13 cellular contexts compared by ENCODE assay signal in genomic region chr22:37547249-37547741, GRCh38. TPM values are rescaled to one million over a fixed set of nuclear protein-coding genes. Genes with fewer than 3 reads are reported as not detected.
A peak's percentile ranks its signal among the peaks of the same experiment; 100 is the strongest.
DNase-seq lines count a peak whose midpoint lies in the region; ATAC-seq and TF ChIP-seq lines count a peak whose summit lies in the region.
"Had no signal": no experiment of that assay in that cellular context is flagged by ENCODE, and none has a peak within 500 bp of the region (broad histone marks: within the 10 kb centered on the region; RNA-seq: fewer than 3 reads in every experiment).

No MANE protein-coding gene starts in this region.

- no peak overlapping the region for H2AFZ ChIP-seq in mammary epithelial cell (ENCODE audit: low read depth, low read length)
- H2AFZ ChIP-seq in trophoblast cell (ENCODE audit: insufficient read depth, low read length, poor library complexity): peak overlapping the region; percentile 61

- peak overlapping the region; percentile 78 for H3K14ac ChIP-seq in trophoblast cell (ENCODE audit: low read length)

- no peak overlapping the region for H3K23ac ChIP-seq in trophoblast cell (ENCODE audit: low read length)

- TF ChIP-seq CTCF in MCF 10A (IDR thresholded peaks at IDR 0.05; ENCODE audit: unreplicated experiment) (no peak), mammary epithelial cell (conservative IDR thresholded peaks at IDR 0.05 in 1 of 2, IDR thresholded peaks at IDR 0.05 in 1 of 2; ENCODE audit: extremely low read depth in 1 of 2, insufficient read depth in 1 of 2, low read depth in 1 of 2, low read length in 2 of 2) (no peak), left ventricle myocardium inferior (IDR thresholded peaks at IDR 0.05; ENCODE audit: borderline replicate concordance) (no peak), vagina (IDR thresholded peaks at IDR 0.05) (no peak)

- peak overlapping the region; percentile 45 for H4K12ac ChIP-seq in trophoblast cell (ENCODE audit: low read depth, low read length)

- peak overlapping the region; percentile 73 for H3K4ac ChIP-seq in trophoblast cell (ENCODE audit: low read depth, low read length)

- peaks cover 38% of the 10 kb centered on the region for H3K4me1 ChIP-seq in mammary epithelial cell (ENCODE audit: insufficient read depth, low read length)
- H3K4me1 ChIP-seq in left ventricle myocardium inferior: peaks cover 76% of the 10 kb centered on the region
- peaks cover 42 to 46% of the 10 kb centered on the region in 2 experiments for H3K4me1 ChIP-seq in trophoblast cell (ENCODE audit: control insufficient read depth in 1 of 2, insufficient read depth in 2 of 2, low read length in 2 of 2)
- H3K4me1 ChIP-seq in vagina: peaks cover 85% of the 10 kb centered on the region

- peaks cover 6% of the 10 kb centered on the region for H3K36me3 Mint-ChIP-seq in MCF 10A (ENCODE audit: insufficient read depth, unreplicated experiment)

- POLR2A ChIA-PET in MCF 10A (lab: Yijun Ruan, JAX): interaction anchor here (0.5 to 10.8 kb wide), 4 partner anchors 16 to 183 kb away, joined by 3 to 194 read pairs (median 6); partner anchors contain the start of genes CDC42EP1 and GGA1

- H4K20me1 ChIP-seq in mammary epithelial cell (ENCODE audit: insufficient read depth, low read length): no peaks in the 10 kb centered on the region

- CTCF ChIA-PET in MCF 10A (lab: Yijun Ruan, JAX): interaction anchor here (2.5 to 16.7 kb wide), 2 partner anchors 16 to 45 kb away, joined by 12 to 667 read pairs; partner anchors contain the start of gene CDC42EP1
- CTCF ChIA-PET in mammary epithelial cell (lab: Charles Lee; ENCODE audit: low non-redundant PET): no interaction called here

- H2AK5ac ChIP-seq in trophoblast cell (ENCODE audit: low read length): peak overlapping the region; percentile 89

- peak overlapping the region; percentile 91 for H3K18ac ChIP-seq in trophoblast cell (ENCODE audit: low read length)

- H4K8ac ChIP-seq in trophoblast cell (ENCODE audit: low read depth, low read length): peak overlapping the region; percentile 61

- H3K4me3 ChIP-seq in mammary epithelial cell (replicated peaks in 1 of 3; ENCODE audit: insufficient read depth in 1 of 3, low read depth in 2 of 3, low read length in 3 of 3) (no peak overlapping the region), left ventricle myocardium inferior (no peak overlapping the region), trophoblast cell (ENCODE audit: low read depth, low read length) (no peak overlapping the region), vagina (no peak overlapping the region)

- no peak overlapping the region for H3K4me3 Mint-ChIP-seq in MCF 10A (ENCODE audit: unreplicated experiment)
- H3K4me3 Mint-ChIP-seq: activated B cell treated with CpG ODN at 0.5 μM for 24 hours had no signal

- peaks cover 50% of the 10 kb centered on the region for H3K79me1 ChIP-seq in trophoblast cell (ENCODE audit: low read length)

- H3K4me2 ChIP-seq in mammary epithelial cell (ENCODE audit: insufficient read depth, low read depth, low read length): no peak overlapping the region
- H3K4me2 ChIP-seq in trophoblast cell (ENCODE audit: low read length): no peak overlapping the region

- H3K27ac ChIP-seq in mammary epithelial cell (ENCODE audit: insufficient read depth, low read depth, low read length) (no peak overlapping the region), left ventricle myocardium inferior (replicated peaks) (peak overlapping the region; percentile 94), trophoblast cell (ENCODE audit: low read depth, low read length) (peak overlapping the region; percentile 98), vagina (peak overlapping the region; percentile 98)

- DNase-seq in MCF 10A (ENCODE audit: unreplicated experiment) (no peak), mammary epithelial cell (no peak), left ventricle myocardium inferior (no peak), trophoblast cell (peak; percentile 16 to 43), vagina (ENCODE audit: extremely low spot score in 2 of 2) (no peak), DMS153 treated with DMSO at 0.1 percent for 48 hours (lab: John Stamatoyannopoulos, UW; ENCODE audit: unreplicated experiment) (no peak)
- no peak for DNase-seq in stimulated activated CD4-positive, alpha-beta T cell treated with anti-CD3 and anti-CD28 coated beads, Interleukin-4, amount 100 ng/mL, for 24 hours
- DNase-seq: activated B cell treated with CpG ODN at 0.5 μM for 24 hours, GDM1, NCI-H1930 had no signal

- no peaks in the 10 kb centered on the region for H3K27me3 Mint-ChIP-seq in MCF 10A (ENCODE audit: insufficient read depth, unreplicated experiment)

- H3K27me3 ChIP-seq in mammary epithelial cell (ENCODE audit: insufficient read depth, low read length): no peaks in the 10 kb centered on the region
- peaks cover 5% of the 10 kb centered on the region for H3K27me3 ChIP-seq in left ventricle myocardium inferior (ENCODE audit: low read depth)
- no peaks in the 10 kb centered on the region for H3K27me3 ChIP-seq in trophoblast cell (ENCODE audit: insufficient read depth, low read length)
- no peaks in the 10 kb centered on the region for H3K27me3 ChIP-seq in vagina

- peak overlapping the region; percentile 98 for H2BK12ac ChIP-seq in trophoblast cell (ENCODE audit: low read length)

- peaks cover 14% of the 10 kb centered on the region for H3K4me1 Mint-ChIP-seq in MCF 10A (ENCODE audit: insufficient read depth, unreplicated experiment)

- H3K9ac ChIP-seq in mammary epithelial cell (ENCODE audit: insufficient read depth, low read length) (no peak overlapping the region), trophoblast cell (ENCODE audit: low read length) (no peak overlapping the region)

- ATAC-seq in HG03159 (IDR thresholded peaks at IDR 0.05; ENCODE audit: unreplicated experiment): no peak

- TF ChIP-seq POLR2A in vagina (IDR thresholded peaks at IDR 0.05): no peak

- intact Hi-C loops in MCF 10A (cut with micrococcal nuclease) (no loop called here), mammary epithelial cell (cut with micrococcal nuclease) (no loop called here), left ventricle myocardium inferior (cut with micrococcal nuclease) (no loop called here), vagina (cut with DNase I) (loop anchor here (5.0 kb wide), 1 partner anchor 60 kb away; the partner anchor contains the start of gene GGA1)

- in situ Hi-C loops in mammary epithelial cell (cut with MboI; ENCODE audit: low sequenced_read_pairs in 2 of 2): no loop called here

- no peaks in the 10 kb centered on the region for H3K79me2 ChIP-seq in mammary epithelial cell (ENCODE audit: insufficient read depth, low read length)
- peaks cover 11% of the 10 kb centered on the region for H3K79me2 ChIP-seq in trophoblast cell (ENCODE audit: control insufficient read depth, insufficient read depth, low read length, poor library complexity)

- no peaks in the 10 kb centered on the region for H3K9me3 ChIP-seq in mammary epithelial cell (replicated peaks; ENCODE audit: insufficient read depth, low read length)
- no peaks in the 10 kb centered on the region for H3K9me3 ChIP-seq in left ventricle myocardium inferior (replicated peaks)
- no peaks in the 10 kb centered on the region for H3K9me3 ChIP-seq in trophoblast cell (ENCODE audit: insufficient read depth, low read depth, low read length)
- H3K9me3 ChIP-seq in vagina: no peaks in the 10 kb centered on the region

- H3K36me3 ChIP-seq in mammary epithelial cell (ENCODE audit: insufficient read depth, low read length) (no peaks in the 10 kb centered on the region), left ventricle myocardium inferior (no peaks in the 10 kb centered on the region), trophoblast cell (ENCODE audit: control insufficient read depth in 1 of 2, insufficient read depth in 2 of 2, low read length in 2 of 2) (no peaks in the 10 kb centered on the region), vagina (no peaks in the 10 kb centered on the region)

- dilution Hi-C loops in mammary epithelial cell (cut with HindIII; ENCODE audit: low sequenced_read_pairs): no loop called here

- BruUV-seq in MCF 10A (replicated peaks; lab: Mats Ljungman, UMichigan) (no TSS peak), mammary epithelial cell (replicated peaks; lab: Mats Ljungman, UMichigan) (no TSS peak)

- H4K91ac ChIP-seq in trophoblast cell (ENCODE audit: low read depth, low read length): peak overlapping the region; percentile 99

- WGBS in mammary epithelial cell (ENCODE audit: low coverage, missing lambda C conversion rate): 56% methylated on average over 8 of the region's 9 CpGs
- WGBS in trophoblast cell (ENCODE audit: extremely low coverage, insufficient coverage, insufficient read length): no CpG with 5 or more reads among the region's 9 CpGs

- no peaks in the 10 kb centered on the region for H3K9me3 Mint-ChIP-seq in MCF 10A (ENCODE audit: unreplicated experiment)
- H3K9me3 Mint-ChIP-seq: activated B cell treated with CpG ODN at 0.5 μM for 24 hours had no signal

- peak overlapping the region; percentile 98 for H2BK120ac ChIP-seq in trophoblast cell (ENCODE audit: insufficient read depth, low read length, poor library complexity)

- peak overlapping the region; percentile 78 for H3K27ac Mint-ChIP-seq in MCF 10A (ENCODE audit: low read depth, unreplicated experiment)
- H3K27ac Mint-ChIP-seq: activated B cell treated with CpG ODN at 0.5 μM for 24 hours had no signal

- H2BK5ac ChIP-seq in trophoblast cell (ENCODE audit: low read depth, low read length, poor library complexity): peak overlapping the region; percentile 82

RNA-seq across cellular contexts. Expression of gene CDC42EP1, which starts 13.0 kb away (rescaled TPM):
- total RNA-seq in MCF 10A (2022) (86.0 and 148 TPM in 2 replicates), mammary epithelial cell (10 to 100 TPM; 17.5 to 98.4 TPM), left ventricle myocardium inferior (17.7 TPM), vagina (46.2 TPM)
- polyA plus RNA-seq in mammary epithelial cell: 12.7 TPM
- polyA minus RNA-seq in mammary epithelial cell: 32.2 TPM
- 191 and 202 TPM in 2 replicates for polyA plus RNA-seq in trophoblast cell (2013)
- total RNA-seq: activated B cell treated with CpG ODN at 0.5 μM for 24 hours had no signal

RNA-seq across cellular contexts. Expression of gene CARD10, which starts 28.1 kb away (rescaled TPM):
- total RNA-seq in MCF 10A (2022) (20.6 and 22.7 TPM in 2 replicates), mammary epithelial cell (100 to 1,000 TPM in 1 of 2 donors, 10 to 100 TPM in 1; 62.0 to 152 TPM), left ventricle myocardium inferior (9.0 TPM), vagina (11.0 TPM)
- polyA plus RNA-seq in mammary epithelial cell: 71.0 TPM
- polyA minus RNA-seq in mammary epithelial cell: 118 TPM
- 4.7 and 4.9 TPM in 2 replicates for polyA plus RNA-seq in trophoblast cell (2013)
- total RNA-seq: activated B cell treated with CpG ODN at 0.5 μM for 24 hours, mononuclear cell had no signal

RNA-seq across cellular contexts. Expression of gene LGALS2, which starts 32.6 kb away (rescaled TPM):
- not detected in 2 replicates for total RNA-seq in MCF 10A (2022)
- not detected for total RNA-seq in mammary epithelial cell
- polyA plus RNA-seq in mammary epithelial cell: not detected
- not detected for polyA minus RNA-seq in mammary epithelial cell
- not detected for total RNA-seq in left ventricle myocardium inferior
- not detected in 2 replicates for polyA plus RNA-seq in trophoblast cell (2013)
- not detected for total RNA-seq in vagina
- total RNA-seq: activated B cell treated with CpG ODN at 0.5 μM for 24 hours, RPMI7951 had no signal

Comparison
In these comparisons a context has a peak if more than half of its experiments do, and no peak if none do; other contexts are left out.
1. DNase-seq: peak in trophoblast cell (2 of 2); none in MCF 10A (single experiment), mammary epithelial cell (single experiment), left ventricle myocardium inferior (single experiment), vagina (0 of 2), DMS153 treated with DMSO at 0.1 percent for 48 hours (single experiment) and stimulated activated CD4-positive, alpha-beta T cell treated with anti-CD3 and anti-CD28 coated beads, Interleukin-4, amount 100 ng/mL, for 24 hours (single experiment).